8 cellular contexts compared by ENCODE assay signal in the genomic region with DNA sequence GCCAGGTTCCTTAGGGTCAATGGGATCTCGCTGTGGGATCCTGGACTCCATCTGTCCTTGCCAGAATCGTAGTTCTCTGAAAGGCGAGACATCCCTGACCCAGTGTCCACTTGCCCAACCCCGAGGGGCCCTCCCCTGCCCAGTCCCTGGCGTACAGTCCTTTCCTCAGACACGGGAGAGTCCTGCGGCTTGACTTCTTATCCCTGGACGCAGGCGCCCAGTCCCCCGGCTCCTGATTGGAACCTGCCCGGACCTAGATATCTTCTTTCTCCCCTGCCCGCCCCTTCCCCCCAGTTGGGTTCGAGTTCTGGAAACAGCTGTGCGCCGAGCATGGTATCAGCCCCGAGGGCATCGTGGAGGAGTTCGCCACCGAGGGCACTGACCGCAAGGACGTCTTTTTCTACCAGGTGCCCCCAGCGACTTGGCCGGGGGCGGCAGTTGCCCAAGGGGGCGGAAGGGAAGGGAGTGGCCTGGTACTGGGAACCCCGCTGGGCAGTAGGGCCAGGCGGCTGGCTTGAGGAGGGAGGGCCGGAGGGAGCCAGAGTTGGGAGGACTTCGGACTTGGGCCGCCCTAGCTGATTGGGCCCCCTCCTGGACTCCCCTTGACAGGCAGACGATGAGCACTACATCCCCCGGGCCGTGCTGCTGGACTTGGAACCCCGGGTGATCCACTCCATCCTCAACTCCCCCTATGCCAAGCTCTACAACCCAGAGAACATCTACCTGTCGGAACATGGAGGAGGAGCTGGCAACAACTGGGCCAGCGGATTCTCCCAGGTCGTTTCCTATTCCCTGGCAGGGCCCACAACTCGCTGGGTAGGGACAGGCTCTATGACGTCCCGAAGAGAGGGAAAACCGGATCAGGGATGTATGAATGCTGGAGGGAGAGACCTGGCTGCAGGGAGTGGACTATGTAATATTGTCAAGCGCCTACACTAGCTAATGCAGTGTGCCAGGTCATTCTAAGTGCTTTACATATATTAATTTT. TPM values are rescaled to one million over a fixed set of nuclear protein-coding genes. Genes with fewer than 3 reads are reported as not detected.
DNase-seq lines count a peak whose midpoint lies in the region; ATAC-seq and TF ChIP-seq lines count a peak whose summit lies in the region.
"Not testable (repeated sequence)": the region's sequence is repeated elsewhere in the genome, so short reads cannot be mapped to it uniquely, and the experiment has no call there.

No MANE protein-coding gene starts in this region.

- peaks cover 21% of the 10 kb centered on the region for H3K36me3 Mint-ChIP-seq in endothelial cell (ENCODE audit: low read depth, unreplicated experiment)

- H3K9me3 ChIP-seq in vagina, result not testable (repeated sequence)

- not testable (repeated sequence) for H3K9me3 Mint-ChIP-seq in endothelial cell (ENCODE audit: unreplicated experiment)

- peak overlapping the region; percentile 76 for H3K27ac ChIP-seq in rectal smooth muscle tissue (ENCODE audit: low read depth, low read length)
- peak overlapping the region; percentile 96 for H3K27ac ChIP-seq in vagina

- not testable (repeated sequence) for TF ChIP-seq POLR2A in vagina (IDR thresholded peaks at IDR 0.05)

- not testable (repeated sequence) for H3K27ac Mint-ChIP-seq in endothelial cell (ENCODE audit: unreplicated experiment)

- H3K4me1 ChIP-seq in rectal smooth muscle tissue (ENCODE audit: control insufficient read depth, insufficient read depth, low read length), result peaks cover 14% of the 10 kb centered on the region
- H3K4me1 ChIP-seq in vagina, result peaks cover 40% of the 10 kb centered on the region

- ATAC-seq in HG03432 (IDR thresholded peaks at IDR 0.05; ENCODE audit: unreplicated experiment), result peak; percentile 14

- not testable (repeated sequence) for TF ChIP-seq CTCF in GM12865 (IDR thresholded peaks at IDR 0.05; ENCODE audit: insufficient read depth, low read depth, low read length, missing control alignments); endothelial cell (IDR thresholded peaks at IDR 0.05; ENCODE audit: unreplicated experiment); vagina (IDR thresholded peaks at IDR 0.05)

- peak overlapping the region; percentile 90 for H3K9ac ChIP-seq in rectal smooth muscle tissue (ENCODE audit: low read length)

- not testable (repeated sequence) for H3K36me3 ChIP-seq in rectal smooth muscle tissue (ENCODE audit: control insufficient read depth, insufficient read depth, low read length)
- H3K36me3 ChIP-seq in vagina, result peaks cover 0 to 31% of the 10 kb centered on the region in 2 donors

- not testable (repeated sequence) for H3K27me3 ChIP-seq in rectal smooth muscle tissue (ENCODE audit: control insufficient read depth, insufficient read depth, low read length); vagina

- intact Hi-C loops in vagina (cut with DNase I), result loop anchor here (5.0 kb wide), 1 partner anchor 62 kb away; no protein-coding TSS in a partner anchor

- not testable (repeated sequence) for H3K27me3 Mint-ChIP-seq in endothelial cell (ENCODE audit: unreplicated experiment)

- DNase-seq in GM12865 (ENCODE audit: low read depth), result peak; percentile 18
- DNase-seq in RPMI7951 (ENCODE audit: low read depth), result peak; percentile 51
- DNase-seq in activated T-helper 9 cell treated with anti-CD3 and anti-CD28 coated beads, Interleukin-2, amount 50 U/mL, for 16 hours (ENCODE audit: low read depth), result peak; percentile 5
- DNase-seq in endothelial cell (ENCODE audit: low spot score), result peak; percentile 33
- peak; percentile 15 for DNase-seq in left kidney (ENCODE audit: low read depth, low spot score)
- DNase-seq in vagina (ENCODE audit: extremely low spot score in 2 of 2), result not testable (repeated sequence)

- H3K4me3 Mint-ChIP-seq in endothelial cell (ENCODE audit: unreplicated experiment), result peak overlapping the region; percentile 100

- peaks cover 17% of the 10 kb centered on the region for H3K4me1 Mint-ChIP-seq in endothelial cell (ENCODE audit: unreplicated experiment)

- H3K4me3 ChIP-seq in GM12865 (ENCODE audit: low read depth, low read length), result peak overlapping the region; percentile 100
- peak overlapping the region; percentile 90 for H3K4me3 ChIP-seq in rectal smooth muscle tissue (ENCODE audit: low read length)
- peak overlapping the region; percentile 53 to 98 for H3K4me3 ChIP-seq in vagina

RNA-seq across cellular contexts. Expression of a gene that starts 0.6 kb away (rescaled TPM):
- 128 and 148 TPM in 2 replicates for total RNA-seq in RPMI7951 (2014; rRNA removed; shearing (Covaris generic))
- 54.5 TPM for total RNA-seq in endothelial cell (ENCODE audit: unreplicated experiment)
- 33.9 TPM for total RNA-seq in vagina

RNA-seq across cellular contexts. Expression of a gene that starts 0.9 kb away (rescaled TPM):
- 25.4 and 28.7 TPM in 2 replicates for total RNA-seq in RPMI7951 (2014; rRNA removed; shearing (Covaris generic))
- 92.1 TPM for total RNA-seq in endothelial cell (ENCODE audit: unreplicated experiment)
- total RNA-seq in vagina, result 75.4 TPM

RNA-seq across cellular contexts. Expression of a gene that starts 32.6 kb away (rescaled TPM):
- total RNA-seq in RPMI7951 (2014; rRNA removed; shearing (Covaris generic)), result 18.7 and 25.0 TPM in 2 replicates
- total RNA-seq in endothelial cell (ENCODE audit: unreplicated experiment) (8.0 TPM), vagina (0.98 TPM)

RNA-seq across cellular contexts. Expression of a gene that starts 43.2 kb away (rescaled TPM):
- total RNA-seq in RPMI7951 (2014; rRNA removed; shearing (Covaris generic)), result 28.1 and 29.7 TPM in 2 replicates
- 45.9 TPM for total RNA-seq in endothelial cell (ENCODE audit: unreplicated experiment)
- 33.9 TPM for total RNA-seq in vagina

RNA-seq across cellular contexts. Expression of a gene that starts 48.2 kb away (rescaled TPM):
- 13.8 and 17.8 TPM in 2 replicates for total RNA-seq in RPMI7951 (2014; rRNA removed; shearing (Covaris generic))
- total RNA-seq in endothelial cell (ENCODE audit: unreplicated experiment) (66.3 TPM), vagina (24.8 TPM)
